Comparison of ENCODE assay signal across 8 cellular contexts in the genomic region with DNA sequence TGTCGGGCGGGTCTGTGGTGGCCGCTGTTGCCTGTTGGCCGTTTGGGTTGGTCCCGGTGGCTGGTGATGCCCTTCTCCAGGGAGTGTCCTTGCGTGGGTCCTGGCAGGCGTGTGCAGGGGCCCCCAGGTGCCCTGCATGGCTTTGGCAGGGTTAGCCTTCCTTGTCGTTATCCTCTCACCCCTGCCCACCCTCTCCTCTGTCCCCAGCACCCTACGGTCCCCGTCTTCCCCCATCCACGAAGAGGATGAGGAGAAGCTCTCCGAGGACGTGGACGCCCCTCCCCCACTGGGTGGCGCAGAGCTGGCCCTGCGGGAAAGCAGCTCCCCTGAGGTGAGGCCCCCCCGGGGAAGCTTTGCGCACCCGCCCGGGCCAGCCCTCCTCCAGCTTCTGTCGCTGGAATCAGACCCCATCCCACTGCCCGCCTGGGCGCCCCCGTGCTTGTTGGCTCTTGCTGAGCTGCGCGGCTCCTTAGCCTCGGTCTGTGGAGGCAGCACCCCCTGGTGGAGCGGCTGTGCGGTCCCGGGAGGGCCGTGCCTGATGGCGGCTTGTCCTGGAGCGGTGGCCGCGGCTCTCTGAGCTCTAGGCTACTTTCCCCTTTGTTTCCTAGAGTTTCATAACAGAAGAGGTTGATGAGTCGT. TPM values are rescaled to one million over a fixed set of nuclear protein-coding genes. Genes with fewer than 3 reads are reported as not detected.
DNase-seq lines count a peak whose midpoint lies in the region; ATAC-seq and TF ChIP-seq lines count a peak whose summit lies in the region.

No MANE protein-coding gene starts in this region.

- H3K27ac Mint-ChIP-seq in naive thymus-derived CD4-positive, alpha-beta T cell = peak overlapping the region in 3 of 9 donors; percentile 8 to 28 (median 12)
- H3K27ac Mint-ChIP-seq in mesothelial cell of epicardium = no peak overlapping the region

- ATAC-seq in naive thymus-derived CD4-positive, alpha-beta T cell = peak; percentile 48
- no peak for ATAC-seq in GM21737 (IDR thresholded peaks at IDR 0.05; ENCODE audit: unreplicated experiment)
- ATAC-seq in GM21723 (IDR thresholded peaks at IDR 0.05; ENCODE audit: unreplicated experiment) = no peak

- TF ChIP-seq CTCF in GM12874 (IDR thresholded peaks at IDR 0.05; ENCODE audit: insufficient read depth, low read depth, low read length) (peak; percentile 25; the same call in 1 of the 2 replicates), OCI-LY3 (IDR thresholded peaks at IDR 0.05; ENCODE audit: low read depth, low read length) (0 out of 2 replicates have a peak, but pooled peaks have one; percentile 10), mesothelial cell of epicardium (IDR thresholded peaks at IDR 0.05; ENCODE audit: unreplicated experiment) (no peak), ascending aorta (IDR thresholded peaks at IDR 0.05) (no peak)

- POLR2A ChIA-PET in naive thymus-derived CD4-positive, alpha-beta T cell (lab: Charles Lee) = no interaction called here

- no peaks in the 10 kb centered on the region for H4K20me1 ChIP-seq in OCI-LY3 (ENCODE audit: insufficient read depth, low read length)

- intact Hi-C loops in naive thymus-derived CD4-positive, alpha-beta T cell (cut with micrococcal nuclease) = no loop called here
- intact Hi-C loops in ascending aorta (cut with DNase I) = no loop called here

- CTCF ChIA-PET in naive thymus-derived CD4-positive, alpha-beta T cell (lab: Charles Lee) = interaction anchor here (0.9 to 1.1 kb wide), 2 partner anchors 13 to 97 kb away, joined by 3 to 4 read pairs; no protein-coding TSS in a partner anchor

- H3K9me3 ChIP-seq in OCI-LY3 (ENCODE audit: insufficient read depth, low read length) = no peaks in the 10 kb centered on the region
- H3K9me3 ChIP-seq in naive thymus-derived CD4-positive, alpha-beta T cell (ENCODE audit: control insufficient read depth in 2 of 3, low read length in 3 of 3) = no peaks in the 10 kb centered on the region
- no peaks in the 10 kb centered on the region for H3K9me3 ChIP-seq in ascending aorta

- H3K4me3 ChIP-seq in OCI-LY3 (ENCODE audit: low read length) (no peak overlapping the region), ascending aorta (no peak overlapping the region)
- no peak overlapping the region for H3K4me3 ChIP-seq in naive thymus-derived CD4-positive, alpha-beta T cell (ENCODE audit: low read length)

- H3K27me3 Mint-ChIP-seq in naive thymus-derived CD4-positive, alpha-beta T cell = no peaks in the 10 kb centered on the region
- H3K27me3 Mint-ChIP-seq in mesothelial cell of epicardium (ENCODE audit: low read depth) = no peaks in the 10 kb centered on the region

- peaks cover 10 to 21% (median 13%) of the 10 kb centered on the region in 7 donors for H3K4me1 Mint-ChIP-seq in naive thymus-derived CD4-positive, alpha-beta T cell
- H3K4me1 Mint-ChIP-seq in mesothelial cell of epicardium = peaks cover 28% of the 10 kb centered on the region

- DNase-seq in caudate nucleus (lab: John Stamatoyannopoulos, UW) (peak in 49 of 61 donors; percentile 12 to 70 (median 40)), mesothelial cell of epicardium (ENCODE audit: low spot score in 2 of 2, unreplicated experiment in 2 of 2) (no peak), ascending aorta (ENCODE audit: low spot score in 2 of 2) (no peak)
- DNase-seq in naive thymus-derived CD4-positive, alpha-beta T cell = peak in 2 of 9 donors; percentile 43 to 46

- H3K27me3 ChIP-seq in OCI-LY3 (ENCODE audit: low read depth, low read length) (no peaks in the 10 kb centered on the region), ascending aorta (no peaks in the 10 kb centered on the region)
- H3K27me3 ChIP-seq in naive thymus-derived CD4-positive, alpha-beta T cell (ENCODE audit: control insufficient read depth in 2 of 2, insufficient read depth in 2 of 2, low read length in 2 of 2) = no peaks in the 10 kb centered on the region

- H3K4me1 ChIP-seq in OCI-LY3 (ENCODE audit: low read length) (no peaks in the 10 kb centered on the region), ascending aorta (no peaks in the 10 kb centered on the region)
- H3K4me1 ChIP-seq in naive thymus-derived CD4-positive, alpha-beta T cell (ENCODE audit: control insufficient read depth in 2 of 2, insufficient read depth in 2 of 2, low read length in 2 of 2) = no peaks in the 10 kb centered on the region

- no peak overlapping the region for H3K9ac ChIP-seq in OCI-LY3 (ENCODE audit: low read length)

- H3K4me3 Mint-ChIP-seq in naive thymus-derived CD4-positive, alpha-beta T cell = no peak overlapping the region
- H3K4me3 Mint-ChIP-seq in mesothelial cell of epicardium = no peak overlapping the region

- no peaks in the 10 kb centered on the region for H3K9me3 Mint-ChIP-seq in naive thymus-derived CD4-positive, alpha-beta T cell
- no peaks in the 10 kb centered on the region for H3K9me3 Mint-ChIP-seq in mesothelial cell of epicardium

- H3K36me3 ChIP-seq in OCI-LY3 (replicated peaks; ENCODE audit: low read depth, low read length) (peaks cover 4% of the 10 kb centered on the region), ascending aorta (peaks cover 73 to 81% of the 10 kb centered on the region in 2 donors)
- peaks cover 0 to 86% (median 0%) of the 10 kb centered on the region in 3 experiments for H3K36me3 ChIP-seq in naive thymus-derived CD4-positive, alpha-beta T cell (ENCODE audit: control insufficient read depth in 2 of 3, insufficient read depth in 3 of 3, low read length in 3 of 3)

- H3K4me2 ChIP-seq in OCI-LY3 (ENCODE audit: low read length) = no peak overlapping the region

- H2AFZ ChIP-seq in OCI-LY3 (ENCODE audit: low read depth, low read length) = no peak overlapping the region

- H3K27ac ChIP-seq in OCI-LY3 (ENCODE audit: low read length) (no peak overlapping the region), caudate nucleus (ENCODE audit: low read depth, low read length) (peak overlapping the region; percentile 4), ascending aorta (no peak overlapping the region)
- peak overlapping the region; percentile 25 for H3K27ac ChIP-seq in naive thymus-derived CD4-positive, alpha-beta T cell (ENCODE audit: low read depth, low read length)

- H3K79me2 ChIP-seq in OCI-LY3 (ENCODE audit: low read length) = no peaks in the 10 kb centered on the region

- H3K36me3 Mint-ChIP-seq in naive thymus-derived CD4-positive, alpha-beta T cell = peaks cover 0 to 14% (median 0%) of the 10 kb centered on the region in 5 donors
- peaks cover 8% of the 10 kb centered on the region for H3K36me3 Mint-ChIP-seq in mesothelial cell of epicardium

RNA-seq across cellular contexts. Expression of a gene that starts 10.6 kb away (rescaled TPM):
- total RNA-seq in naive thymus-derived CD4-positive, alpha-beta T cell = 10 to 100 TPM; 42.8 to 65.4 (median 53.3) TPM
- 100 to 1,000 TPM; 104 to 133 TPM for polyA plus RNA-seq in naive thymus-derived CD4-positive, alpha-beta T cell
- total RNA-seq in mesothelial cell of epicardium (28.4 to 33.0 TPM (median 31.1 TPM) in 3 replicates), ascending aorta (77.3 TPM)

RNA-seq across cellular contexts. Expression of a gene that starts 51.3 kb away (rescaled TPM):
- total RNA-seq in naive thymus-derived CD4-positive, alpha-beta T cell = 10 to 100 TPM; 17.6 to 32.7 (median 25.3) TPM
- polyA plus RNA-seq in naive thymus-derived CD4-positive, alpha-beta T cell = 1 to 10 TPM; 4.1 to 8.5 TPM
- total RNA-seq in mesothelial cell of epicardium = 42.5 to 46.6 TPM (median 45.8 TPM) in 3 replicates
- 55.9 TPM for total RNA-seq in ascending aorta

RNA-seq across cellular contexts. Expression of a gene that starts 51.6 kb away (rescaled TPM):
- under 1 TPM; 0.11 to 0.57 (median 0.27) TPM for total RNA-seq in naive thymus-derived CD4-positive, alpha-beta T cell
- polyA plus RNA-seq in naive thymus-derived CD4-positive, alpha-beta T cell = under 1 TPM in 1 of 2 donors, not detected in 1; 0.31 TPM
- total RNA-seq in mesothelial cell of epicardium (0.45 to 0.84 TPM (median 0.49 TPM) in 3 replicates), ascending aorta (not detected)

RNA-seq across cellular contexts. Expression of a gene that starts 58.1 kb away (rescaled TPM):
- total RNA-seq in naive thymus-derived CD4-positive, alpha-beta T cell = 100 to 1,000 TPM in 1 of 5 experiments, 10 to 100 TPM in 4; 62.6 to 103 (median 81.2) TPM
- 1 to 10 TPM; 4.9 to 10.0 TPM for polyA plus RNA-seq in naive thymus-derived CD4-positive, alpha-beta T cell
- total RNA-seq in mesothelial cell of epicardium (110 to 121 TPM (median 117 TPM) in 3 replicates), ascending aorta (201 TPM)

Comparison
In these comparisons a context has a peak if more than half of its experiments do, and no peak if none do; other contexts are left out.
1. CTCF ChIP-seq: peak in GM12874 (single experiment) and OCI-LY3 (single experiment); none in mesothelial cell of epicardium (single experiment) and ascending aorta (0 of 3).
2. H3K27ac ChIP-seq: peak in caudate nucleus (single experiment) and naive thymus-derived CD4-positive, alpha-beta T cell (single experiment); none in OCI-LY3 (single experiment) and ascending aorta (0 of 2).
3. DNase-seq: peak in caudate nucleus (49 of 61); none in mesothelial cell of epicardium (0 of 2) and ascending aorta (0 of 2).